In genomic region chr2:208134928-208135586, GRCh38 we compare ENCODE assay signal across 1 cellular context.
TF ChIP-seq lines count a peak whose summit lies in the region.

No MANE protein-coding gene starts in this region.

TF ChIP-seq in HepG2, 621 proteins besides CTCF, POLR2A, EP300 and RAD21 (continued from another document):
- peak; percentile 59; the same call in 1 of the 2 replicates for TF ChIP-seq MLX (CRISPR knock-in tag; IDR thresholded peaks at IDR 0.05)
- TF ChIP-seq ZNF501 (CRISPR knock-in tag; IDR thresholded peaks at IDR 0.05), result 0 out of 2 replicates have a peak, but pooled peaks have one; percentile 37
- no peak; the same call in 1 of the 2 replicates for TF ChIP-seq NFKBIZ (CRISPR knock-in tag; IDR thresholded peaks at IDR 0.05)
- TF ChIP-seq TCF7 (IDR thresholded peaks at IDR 0.05; ENCODE audit: low read depth), result no peak
- peak; percentile 59 for TF ChIP-seq ZNF644 (CRISPR knock-in tag; IDR thresholded peaks at IDR 0.05; ENCODE audit: low read depth)
